ENCODE assay signal across 8 cellular contexts in genomic region chr6:57267586-57268293, GRCh38. TPM values are rescaled to one million over a fixed set of nuclear protein-coding genes. Genes with fewer than 3 reads are reported as not detected.
DNase-seq lines count a peak whose midpoint lies in the region; ATAC-seq and TF ChIP-seq lines count a peak whose summit lies in the region.

No MANE protein-coding gene starts in this region.

- no peaks in the 10 kb centered on the region for H3K36me3 Mint-ChIP-seq in activated naive CD4-positive, alpha-beta T cell treated with anti-CD3 and anti-CD28 coated beads, Interleukin-2, amount 10 ng/mL, durations not matched to agents 7 days and 5 days

- H3K4me3 ChIP-seq in AG09309 (ENCODE audit: control insufficient read depth, low read depth, low read length) (no peak overlapping the region), right atrium auricular region (no peak overlapping the region)

- no peak overlapping the region for H3K27ac Mint-ChIP-seq in activated naive CD4-positive, alpha-beta T cell treated with anti-CD3 and anti-CD28 coated beads, Interleukin-2, amount 10 ng/mL, durations not matched to agents 7 days and 5 days

- ATAC-seq in HG03521 (IDR thresholded peaks at IDR 0.05; ENCODE audit: unreplicated experiment): no peak
- no peak for ATAC-seq in HG03097 (IDR thresholded peaks at IDR 0.05; ENCODE audit: low FRiP score, unreplicated experiment)

- peak; percentile 59 for TF ChIP-seq CTCF in AG09309 (IDR thresholded peaks at IDR 0.05; ENCODE audit: control insufficient read depth, insufficient read depth, low read depth, low read length, missing control alignments)
- 0 out of 2 replicates have a peak, but pooled peaks have one; percentile 24 for TF ChIP-seq CTCF in GM12874 (IDR thresholded peaks at IDR 0.05; ENCODE audit: insufficient read depth, low read depth, low read length)
- peak in 1 of 2 donors; percentile 56 for TF ChIP-seq CTCF in right atrium auricular region (IDR thresholded peaks at IDR 0.05)

- H3K9me3 ChIP-seq in right atrium auricular region: no peaks in the 10 kb centered on the region

- no peaks in the 10 kb centered on the region for H3K4me1 Mint-ChIP-seq in activated naive CD4-positive, alpha-beta T cell treated with anti-CD3 and anti-CD28 coated beads, Interleukin-2, amount 10 ng/mL, durations not matched to agents 7 days and 5 days

- no peak overlapping the region for H3K4me3 Mint-ChIP-seq in activated naive CD4-positive, alpha-beta T cell treated with anti-CD3 and anti-CD28 coated beads, Interleukin-2, amount 10 ng/mL, durations not matched to agents 7 days and 5 days

- H3K27ac ChIP-seq in right atrium auricular region: peak overlapping the region; percentile 35 to 62

- peaks cover 0 to 3% of the 10 kb centered on the region in 2 donors for H3K4me1 ChIP-seq in right atrium auricular region

- H3K36me3 ChIP-seq in right atrium auricular region: no peaks in the 10 kb centered on the region

- H3K27me3 Mint-ChIP-seq in activated naive CD4-positive, alpha-beta T cell treated with anti-CD3 and anti-CD28 coated beads, Interleukin-2, amount 10 ng/mL, durations not matched to agents 7 days and 5 days: no peaks in the 10 kb centered on the region

- no peaks in the 10 kb centered on the region for H3K27me3 ChIP-seq in right atrium auricular region

- CTCF ChIA-PET in activated naive CD4-positive, alpha-beta T cell treated with anti-CD3 and anti-CD28 coated beads, Interleukin-2, amount 10 ng/mL, durations not matched to agents 7 days and 5 days (lab: Charles Lee): interaction anchor here (0.5 kb wide), 1 partner anchor 163 kb away, joined by 3 read pairs; no protein-coding TSS in a partner anchor

- no peaks in the 10 kb centered on the region for H3K9me3 Mint-ChIP-seq in activated naive CD4-positive, alpha-beta T cell treated with anti-CD3 and anti-CD28 coated beads, Interleukin-2, amount 10 ng/mL, durations not matched to agents 7 days and 5 days

- DNase-seq in AG09309 (ENCODE audit: low read depth) (peak; percentile 98), NCI-H69 (lab: John Stamatoyannopoulos, UW) (peak; percentile 58), right atrium auricular region (ENCODE audit: low spot score) (no peak)
- DNase-seq in activated naive CD4-positive, alpha-beta T cell treated with anti-CD3 and anti-CD28 coated beads, Interleukin-2, amount 10 ng/mL, durations not matched to agents 7 days and 5 days: peak; percentile 46
- peak; percentile 1 for DNase-seq in stimulated activated CD4-positive, alpha-beta T cell treated with anti-CD3 and anti-CD28 coated beads, Interleukin-12 subunit alpha, Interleukin-12 subunit beta, amount 100 ng/mL, for 4 hours

RNA-seq across cellular contexts. Expression of gene RAB23, which starts 45.6 kb away (rescaled TPM):
- 1 to 10 TPM; 8.6 to 10.0 TPM for total RNA-seq in right atrium auricular region

RNA-seq across cellular contexts. Expression of gene PRIM2, which starts 49.7 kb away (rescaled TPM):
- total RNA-seq in right atrium auricular region: 1 to 10 TPM; 2.8 to 4.3 TPM
